ENCODE assay signal across 1 cellular context in genomic region chr4:7155611-7156071, GRCh38.
TF ChIP-seq lines count a peak whose summit lies in the region.

No MANE protein-coding gene starts in this region.

TF ChIP-seq in K562, 482 proteins besides CTCF, POLR2A, EP300 and RAD21 (continued from another document):
- no peak for TF ChIP-seq SFPQ (IDR thresholded peaks at IDR 0.05; ENCODE audit: low read depth, low read length)
- peak; percentile 51 to 67 for TF ChIP-seq E2F6 (IDR thresholded peaks at IDR 0.05; ENCODE audit: borderline replicate concordance in 1 of 2, extremely low read depth in 1 of 2, insufficient read depth in 1 of 2, insufficient read length in 1 of 2, low read depth in 1 of 2, low read length in 1 of 2, poor library complexity in 1 of 2, severe bottlenecking in 1 of 2)
- no peak for TF ChIP-seq CBX5 (IDR thresholded peaks at IDR 0.05; ENCODE audit: borderline replicate concordance, low read depth)
- TF ChIP-seq SMAD3 (CRISPR knock-in tag; conservative IDR thresholded peaks at IDR 0.05), result no peak
- no peak for TF ChIP-seq EHMT2 (IDR thresholded peaks at IDR 0.05)
- TF ChIP-seq ZBTB34 (CRISPR knock-in tag; IDR thresholded peaks at IDR 0.05), result no peak
- TF ChIP-seq NUFIP1 (IDR thresholded peaks at IDR 0.05; ENCODE audit: partially characterized antibody), result no peak
- TF ChIP-seq ELF2 (CRISPR knock-in tag; IDR thresholded peaks at IDR 0.05), result no peak
- no peak for TF ChIP-seq FUS (optimal IDR thresholded peaks at IDR 0.05; ENCODE audit: low read depth, low read length)
- TF ChIP-seq NR4A1 (CRISPR knock-in tag; IDR thresholded peaks at IDR 0.05), result no peak
- 0 out of 2 replicates have a peak, but pooled peaks have one; percentile 27 for TF ChIP-seq NR4A1 (tag; IDR thresholded peaks at IDR 0.05)
- TF ChIP-seq MAFK (IDR thresholded peaks at IDR 0.05; ENCODE audit: low read length), result 0 out of 2 replicates have a peak, but pooled peaks have one; percentile 7
- TF ChIP-seq E2F8 (IDR thresholded peaks at IDR 0.05; ENCODE audit: low read depth, partially characterized antibody), result no peak
- no peak for TF ChIP-seq STAG1 (CRISPR knock-in tag; IDR thresholded peaks at IDR 0.05; ENCODE audit: borderline replicate concordance)
- no peak for TF ChIP-seq PHTF2 (CRISPR knock-in tag; IDR thresholded peaks at IDR 0.05)
- 0 out of 2 replicates have a peak, but pooled peaks have one; percentile 30 for TF ChIP-seq KLF6 (CRISPR knock-in tag; IDR thresholded peaks at IDR 0.05; ENCODE audit: borderline replicate concordance)
- no peak for TF ChIP-seq ATF1 (CRISPR knock-in tag; IDR thresholded peaks at IDR 0.05)
- no peak for TF ChIP-seq ATF1 (tag; IDR thresholded peaks at IDR 0.05)
- TF ChIP-seq GATA2 (CRISPR knock-in tag; IDR thresholded peaks at IDR 0.05), result no peak
- TF ChIP-seq ZNF143 (CRISPR knock-in tag; IDR thresholded peaks at IDR 0.05), result no peak
- no peak for TF ChIP-seq BACH1 (tag; IDR thresholded peaks at IDR 0.05)
TF ChIP-seq in K562: peak in this region for 12.
